12 cellular contexts compared by ENCODE assay signal in genomic region chr20:48706116-48706656, GRCh38.
DNase-seq lines count a peak whose midpoint lies in the region; ATAC-seq and TF ChIP-seq lines count a peak whose summit lies in the region.
"Had no signal": no experiment of that assay in that cellular context is flagged by ENCODE, and none has a peak within 500 bp of the region (broad histone marks: within the 10 kb centered on the region; RNA-seq: fewer than 3 reads in every experiment).

No MANE protein-coding gene starts in this region.

- intact Hi-C loops in activated B cell treated with CpG ODN at 0.5 μM for 24 hours (cut with micrococcal nuclease): no loop called here
- intact Hi-C loops in stomach (cut with DNase I; ENCODE audit: low total_unique reads): no loop called here

- peak overlapping the region; percentile 75 for H3K27ac Mint-ChIP-seq in activated CD8-positive, alpha-beta memory T cell treated with anti-CD3 and anti-CD28 coated beads, Interleukin-2, amount 10 ng/mL, durations not matched to agents 7 days and 5 days
- H3K27ac Mint-ChIP-seq in activated B cell treated with CpG ODN at 0.5 μM for 24 hours: peak overlapping the region; percentile 24

- no peaks in the 10 kb centered on the region for H3K27me3 Mint-ChIP-seq in activated CD8-positive, alpha-beta memory T cell treated with anti-CD3 and anti-CD28 coated beads, Interleukin-2, amount 10 ng/mL, durations not matched to agents 7 days and 5 days
- H3K27me3 Mint-ChIP-seq in activated B cell treated with CpG ODN at 0.5 μM for 24 hours: no peaks in the 10 kb centered on the region

- TF ChIP-seq CTCF in activated B cell treated with CpG ODN at 0.5 μM for 24 hours (IDR thresholded peaks at IDR 0.05) (no peak), fibroblast of pulmonary artery (IDR thresholded peaks at IDR 0.05; ENCODE audit: low read length, missing control alignments) (no peak), stomach (IDR thresholded peaks at IDR 0.05) (no peak)

- H3K4me3 ChIP-seq in fibroblast of pulmonary artery (replicated peaks; ENCODE audit: low read depth, low read length): no peak overlapping the region
- H3K4me3 ChIP-seq in stomach: no peak overlapping the region

- no peak for TF ChIP-seq POLR2A in stomach (IDR thresholded peaks at IDR 0.05)

- 94 to 100% (median 100%) methylated on average over 2 of the region's 2 CpGs for WGBS in stomach, 5 donors

- peaks cover 4 to 73% (median 19%) of the 10 kb centered on the region in 4 donors for H3K4me1 ChIP-seq in stomach

- no peak for TF ChIP-seq EP300 in stomach (IDR thresholded peaks at IDR 0.05)

- peaks cover 49% of the 10 kb centered on the region for H3K4me1 Mint-ChIP-seq in activated CD8-positive, alpha-beta memory T cell treated with anti-CD3 and anti-CD28 coated beads, Interleukin-2, amount 10 ng/mL, durations not matched to agents 7 days and 5 days
- H3K4me1 Mint-ChIP-seq in activated B cell treated with CpG ODN at 0.5 μM for 24 hours: peaks cover 32% of the 10 kb centered on the region

- H3K9me3 Mint-ChIP-seq in activated CD8-positive, alpha-beta memory T cell treated with anti-CD3 and anti-CD28 coated beads, Interleukin-2, amount 10 ng/mL, durations not matched to agents 7 days and 5 days (ENCODE audit: low read depth): no peaks in the 10 kb centered on the region
- H3K9me3 Mint-ChIP-seq in activated B cell treated with CpG ODN at 0.5 μM for 24 hours: no peaks in the 10 kb centered on the region

- POLR2A ChIA-PET in activated B cell treated with CpG ODN at 0.5 μM for 24 hours (lab: Charles Lee): interaction anchor here (0.6 kb wide), 1 partner anchor 183 kb away, joined by 7 read pairs; no protein-coding TSS in a partner anchor

- H3K27ac ChIP-seq in stomach: peak overlapping the region in 4 of 5 donors; percentile 22 to 60 (median 42)

- CTCF ChIA-PET in activated CD8-positive, alpha-beta memory T cell treated with anti-CD3 and anti-CD28 coated beads, Interleukin-2, amount 10 ng/mL, durations not matched to agents 7 days and 5 days (lab: Charles Lee): interaction anchor here (1.2 to 2.5 kb wide), 6 partner anchors 11 to 199 kb away, joined by 3 to 14 read pairs (median 8); no protein-coding TSS in a partner anchor
- CTCF ChIA-PET in activated B cell treated with CpG ODN at 0.5 μM for 24 hours (lab: Charles Lee): no interaction called here

- H3K27me3 ChIP-seq in stomach: no peaks in the 10 kb centered on the region

- no peak for ATAC-seq in activated CD8-positive, alpha-beta memory T cell treated with anti-CD3 and anti-CD28 coated beads, Interleukin-2, amount 10 ng/mL, durations not matched to agents 7 days and 5 days
- ATAC-seq in activated B cell treated with CpG ODN at 0.5 μM for 24 hours (ENCODE audit: low read depth) (no peak), HG03095 (IDR thresholded peaks at IDR 0.05; ENCODE audit: unreplicated experiment) (no peak)

- no peak overlapping the region for H3K4me3 Mint-ChIP-seq in activated CD8-positive, alpha-beta memory T cell treated with anti-CD3 and anti-CD28 coated beads, Interleukin-2, amount 10 ng/mL, durations not matched to agents 7 days and 5 days
- no peak overlapping the region for H3K4me3 Mint-ChIP-seq in activated B cell treated with CpG ODN at 0.5 μM for 24 hours

- H3K36me3 ChIP-seq in stomach: peaks cover 0 to 32% (median 6%) of the 10 kb centered on the region in 4 donors

- DNase-seq in activated CD8-positive, alpha-beta memory T cell treated with anti-CD3 and anti-CD28 coated beads, Interleukin-2, amount 10 ng/mL, durations not matched to agents 7 days and 5 days: no peak
- DNase-seq in activated CD8-positive, alpha-beta memory T cell treated with anti-CD3 and anti-CD28 coated beads for 24 hours: no peak
- DNase-seq in activated B cell treated with CpG ODN at 0.5 μM for 24 hours: no peak
- DNase-seq in fibroblast of pulmonary artery (ENCODE audit: low read depth): peak; percentile 69
- DNase-seq in stomach: no peak
- DNase-seq in NCI-H1105 (lab: John Stamatoyannopoulos, UW): no peak
- DNase-seq in SHP77 (lab: John Stamatoyannopoulos, UW): no peak
- DNase-seq: activated effector memory CD4-positive, alpha-beta T cell treated with Interleukin-2 at 50 U/mL for 16 hours; kidney glomerular epithelial cell; NCI-H1417 treated with DMSO at 0.1 percent for 48 hours; NCI-H526 had no signal

- no peaks in the 10 kb centered on the region for H3K9me3 ChIP-seq in stomach

- H3K36me3 Mint-ChIP-seq in activated CD8-positive, alpha-beta memory T cell treated with anti-CD3 and anti-CD28 coated beads, Interleukin-2, amount 10 ng/mL, durations not matched to agents 7 days and 5 days: peaks cover 50% of the 10 kb centered on the region
- H3K36me3 Mint-ChIP-seq in activated B cell treated with CpG ODN at 0.5 μM for 24 hours (ENCODE audit: low read depth): peaks cover 70% of the 10 kb centered on the region
